Comparison of ENCODE assay signal across 21 cellular contexts in genomic region chr5:158698768-158699167, GRCh38.
DNase-seq lines count a peak whose midpoint lies in the region; ATAC-seq and TF ChIP-seq lines count a peak whose summit lies in the region.
"Had no signal": no experiment of that assay in that cellular context is flagged by ENCODE, and none has a peak within 500 bp of the region (broad histone marks: within the 10 kb centered on the region; RNA-seq: fewer than 3 reads in every experiment).

No MANE protein-coding gene starts in this region.

- no peak for TF ChIP-seq POLR2A in uterus (IDR thresholded peaks at IDR 0.05)

- TF ChIP-seq CTCF in left ventricle myocardium inferior (IDR thresholded peaks at IDR 0.05; ENCODE audit: borderline replicate concordance), result no peak
- no peak for TF ChIP-seq CTCF in nephron (IDR thresholded peaks at IDR 0.05; ENCODE audit: unreplicated experiment in 3 of 3)
- TF ChIP-seq CTCF in uterus (IDR thresholded peaks at IDR 0.05), result no peak
- no peak for TF ChIP-seq CTCF in natural killer cell (IDR thresholded peaks at IDR 0.05)

- H3K9me3 ChIP-seq in left ventricle myocardium inferior (replicated peaks) (no peaks in the 10 kb centered on the region), SK-N-MC (ENCODE audit: low read depth, low read length) (no peaks in the 10 kb centered on the region), uterus (no peaks in the 10 kb centered on the region)

- peaks cover 23% of the 10 kb centered on the region for H3K36me3 Mint-ChIP-seq in nephron (ENCODE audit: low read depth)
- H3K36me3 Mint-ChIP-seq in stimulated activated memory B cell treated with anti-CD40 and anti-IgM and Interleukin-4, amounts not matched to agents 10 μg/mL and 1 μg/mL and 100 μg/mL, for 72 hours, result peaks cover 48% of the 10 kb centered on the region
- H3K36me3 Mint-ChIP-seq in natural killer cell, result no peaks in the 10 kb centered on the region

- H3K27ac Mint-ChIP-seq in nephron, result peak overlapping the region; percentile 61 to 88 (median 86)
- no peak overlapping the region for H3K27ac Mint-ChIP-seq in stimulated activated memory B cell treated with anti-CD40 and anti-IgM and Interleukin-4, amounts not matched to agents 10 μg/mL and 1 μg/mL and 100 μg/mL, for 72 hours
- no peak overlapping the region for H3K27ac Mint-ChIP-seq in natural killer cell
- H3K27ac Mint-ChIP-seq: B cell had no signal

- H3K36me3 ChIP-seq in left ventricle myocardium inferior (no peaks in the 10 kb centered on the region), SK-N-MC (ENCODE audit: insufficient read depth, low read length) (no peaks in the 10 kb centered on the region), uterus (no peaks in the 10 kb centered on the region)

- H3K4me1 Mint-ChIP-seq in nephron (peaks cover 43% of the 10 kb centered on the region), natural killer cell (peaks cover 0 to 4% of the 10 kb centered on the region in 2 donors)
- peaks cover 34% of the 10 kb centered on the region for H3K4me1 Mint-ChIP-seq in stimulated activated memory B cell treated with anti-CD40 and anti-IgM and Interleukin-4, amounts not matched to agents 10 μg/mL and 1 μg/mL and 100 μg/mL, for 72 hours

- H3K4me3 Mint-ChIP-seq in nephron (no peak overlapping the region), natural killer cell (no peak overlapping the region)
- H3K4me3 Mint-ChIP-seq in stimulated activated memory B cell treated with anti-CD40 and anti-IgM and Interleukin-4, amounts not matched to agents 10 μg/mL and 1 μg/mL and 100 μg/mL, for 72 hours, result no peak overlapping the region
- H3K4me3 Mint-ChIP-seq: B cell had no signal

- peaks cover 42% of the 10 kb centered on the region for H3K4me1 ChIP-seq in left ventricle myocardium inferior
- peaks cover 6 to 15% of the 10 kb centered on the region in 2 donors for H3K4me1 ChIP-seq in uterus

- peaks cover 25% of the 10 kb centered on the region for H3K27me3 ChIP-seq in left ventricle myocardium inferior (ENCODE audit: low read depth)
- H3K27me3 ChIP-seq in uterus, result no peaks in the 10 kb centered on the region

- H3K27me3 Mint-ChIP-seq in nephron (ENCODE audit: low read depth) (peaks cover 20% of the 10 kb centered on the region), natural killer cell (ENCODE audit: low read depth in 2 of 2) (peaks cover 7 to 22% of the 10 kb centered on the region in 2 donors)
- no peaks in the 10 kb centered on the region for H3K27me3 Mint-ChIP-seq in stimulated activated memory B cell treated with anti-CD40 and anti-IgM and Interleukin-4, amounts not matched to agents 10 μg/mL and 1 μg/mL and 100 μg/mL, for 72 hours
- H3K27me3 Mint-ChIP-seq: B cell had no signal

- H3K4me3 ChIP-seq in left ventricle myocardium inferior, result no peak overlapping the region
- peak overlapping the region; percentile 35 for H3K4me3 ChIP-seq in SK-N-MC
- H3K4me3 ChIP-seq in uterus, result no peak overlapping the region

- H3K9me3 Mint-ChIP-seq in nephron (no peaks in the 10 kb centered on the region), natural killer cell (no peaks in the 10 kb centered on the region)
- H3K9me3 Mint-ChIP-seq in stimulated activated memory B cell treated with anti-CD40 and anti-IgM and Interleukin-4, amounts not matched to agents 10 μg/mL and 1 μg/mL and 100 μg/mL, for 72 hours, result no peaks in the 10 kb centered on the region

- no peak for DNase-seq in left ventricle myocardium inferior
- no peak for DNase-seq in Right ventricle myocardium superior
- no peak for DNase-seq in SK-N-MC (ENCODE audit: low read depth, low spot score)
- DNase-seq in uterus, result no peak
- no peak for DNase-seq in NCI-H128 (lab: John Stamatoyannopoulos, UW; ENCODE audit: unreplicated experiment)
- no peak for DNase-seq in natural killer cell
- DNase-seq: EL, GF-D8, KBM-7, MM.1S, NCI-H1092, NCI-H146, NCI-H2029, NCI-H2171, NCI-H345, NCI-H524, NCI-H774, SHP77 had no signal

- ATAC-seq in Right ventricle myocardium superior (ENCODE audit: poor library complexity) (no peak), natural killer cell (no peak)
- ATAC-seq in stimulated activated memory B cell treated with anti-CD40 and anti-IgM and Interleukin-4, amounts not matched to agents 10 μg/mL and 1 μg/mL and 100 μg/mL, for 72 hours, result no peak

- H3K9ac ChIP-seq in SK-N-MC (ENCODE audit: insufficient read length), result peak overlapping the region; percentile 19

- intact Hi-C loops in left ventricle myocardium inferior (cut with micrococcal nuclease), result no loop called here
- intact Hi-C loops in Right ventricle myocardium superior (cut with DNase I), result loop anchor here (5.0 kb wide), 1 partner anchor 409 kb away; no protein-coding TSS in a partner anchor
- intact Hi-C loops in uterus (cut with DNase I; ENCODE audit: low total_unique reads), result loop anchor here (5.0 to 10.0 kb wide), 2 partner anchors 404 to 524 kb away; no protein-coding TSS in a partner anchor
- intact Hi-C loops in natural killer cell (cut with micrococcal nuclease), result no loop called here

- H3K27ac ChIP-seq in left ventricle myocardium inferior (replicated peaks) (peak overlapping the region; percentile 70), SK-N-MC (peak overlapping the region; percentile 72), uterus (peak overlapping the region; percentile 68 to 70)

Comparison
In these comparisons a context has a peak if more than half of its experiments do, and no peak if none do; other contexts are left out.
1. intact Hi-C loops: an anchor here in Right ventricle myocardium superior (5.0 kb wide) and uterus (5.0 to 10.0 kb wide); none called in left ventricle myocardium inferior and natural killer cell.
2. H3K27ac Mint-ChIP-seq: peak in nephron (3 of 3); none in stimulated activated memory B cell treated with anti-CD40 and anti-IgM and Interleukin-4, amounts not matched to agents 10 μg/mL and 1 μg/mL and 100 μg/mL, for 72 hours (single experiment) and natural killer cell (0 of 2).
3. Peak in every context shown above with its lines, with median percentiles within 50 percentile points of each other: H3K27ac ChIP-seq.